ENCODE assay signal across 8 cellular contexts in genomic region chr5:88690619-88691560, GRCh38.
DNase-seq lines count a peak whose midpoint lies in the region; ATAC-seq and TF ChIP-seq lines count a peak whose summit lies in the region.

No MANE protein-coding gene starts in this region.

- no peaks in the 10 kb centered on the region for H3F3A ChIP-seq in SK-N-SH (replicated peaks; ENCODE audit: insufficient read depth)

- CTCF ChIA-PET in SK-N-SH (lab: Yijun Ruan, JAX): interaction anchor here (0.6 to 5.9 kb wide), 69 partner anchors 7 to 1749 kb away, joined by 3 to 83 read pairs (median 4); partner anchors contain the start of gene CCNH

- peak; percentile 96 for TF ChIP-seq CTCF in SK-N-SH (IDR thresholded peaks at IDR 0.05)
- TF ChIP-seq CTCF in vagina (IDR thresholded peaks at IDR 0.05): peak; percentile 63 to 88 (median 70)

- H2AFZ ChIP-seq in SK-N-SH (ENCODE audit: low read depth): peak overlapping the region; percentile 68

- H3K79me2 ChIP-seq in SK-N-SH (ENCODE audit: insufficient read depth): no peaks in the 10 kb centered on the region

- peaks cover 5 to 14% of the 10 kb centered on the region in 2 experiments; a peak in 1 of 4 replicates for H3K4me1 ChIP-seq in SK-N-SH (ENCODE audit: control insufficient read depth in 1 of 2, insufficient read depth in 2 of 2, low read depth in 1 of 2, low read length in 1 of 2)
- peaks cover 26% of the 10 kb centered on the region for H3K4me1 ChIP-seq in vagina

- H3K4me3 ChIP-seq in SK-N-SH (ENCODE audit: low read depth in 2 of 2, low read length in 1 of 2) (peak overlapping the region; percentile 24 to 57), vagina (peak overlapping the region in 1 of 2 donors; percentile 34)

- POLR2A ChIA-PET in SK-N-SH (lab: Yijun Ruan, JAX): no interaction called here

- DNase-seq in G401 (ENCODE audit: low spot score): peak; percentile 97
- peak; percentile 44 for DNase-seq in HuH-7.5 (ENCODE audit: low spot score)
- peak; percentile 81 for DNase-seq in SK-N-SH
- peak; percentile 88 for DNase-seq in Right ventricle myocardium inferior (ENCODE audit: missing footprints)
- DNase-seq in posterior vena cava (ENCODE audit: low spot score): peak; percentile 92
- DNase-seq in vagina (ENCODE audit: extremely low spot score in 2 of 2): no peak

- peaks cover 68% of the 10 kb centered on the region for H3K27me3 Mint-ChIP-seq in activated naive CD8-positive, alpha-beta T cell

- no peaks in the 10 kb centered on the region for H4K20me1 ChIP-seq in SK-N-SH (ENCODE audit: insufficient read depth)

- H3K4me3 Mint-ChIP-seq in activated naive CD8-positive, alpha-beta T cell: peak overlapping the region; percentile 77

- H3K27ac Mint-ChIP-seq in activated naive CD8-positive, alpha-beta T cell: peak overlapping the region; percentile 76

- TF ChIP-seq RAD21 in SK-N-SH (IDR thresholded peaks at IDR 0.05; ENCODE audit: low read length): peak; percentile 79

- H3K36me3 ChIP-seq in SK-N-SH (replicated peaks in 1 of 2; ENCODE audit: control insufficient read depth in 1 of 2, insufficient read depth in 2 of 2, low read length in 1 of 2) (no peaks in the 10 kb centered on the region), vagina (no peaks in the 10 kb centered on the region)

- no peak for TF ChIP-seq EP300 in SK-N-SH (IDR thresholded peaks at IDR 0.05; ENCODE audit: borderline replicate concordance in 1 of 2, low read depth in 1 of 2, low read length in 1 of 2)

- intact Hi-C loops in Right ventricle myocardium inferior (cut with DNase I): loop anchor here (2.0 kb wide), 1 partner anchor 910 kb away; no protein-coding TSS in a partner anchor
- intact Hi-C loops in posterior vena cava (cut with DNase I): no loop called here
- intact Hi-C loops in vagina (cut with DNase I): no loop called here

- H3K9ac ChIP-seq in SK-N-SH: no peak overlapping the region

- peaks cover 6% of the 10 kb centered on the region for H3K9me3 Mint-ChIP-seq in activated naive CD8-positive, alpha-beta T cell (ENCODE audit: low read depth)

- no peaks in the 10 kb centered on the region for H3K9me2 ChIP-seq in SK-N-SH

- WGBS in SK-N-SH (ENCODE audit: low lambda C conversion rate): 6% methylated on average over 48 of the region's 48 CpGs

- peak overlapping the region; percentile 95 for H3K4me2 ChIP-seq in SK-N-SH

- peaks cover under 1% of the 10 kb centered on the region for H3K36me3 Mint-ChIP-seq in activated naive CD8-positive, alpha-beta T cell

- H3K27ac ChIP-seq in SK-N-SH (ENCODE audit: low read depth in 2 of 2, low read length in 1 of 2) (no peak overlapping the region), vagina (no peak overlapping the region)

- peak; percentile 86 for ATAC-seq in GM21717 (IDR thresholded peaks at IDR 0.05; ENCODE audit: unreplicated experiment)
- ATAC-seq in Right ventricle myocardium inferior: peak; percentile 77

- H3K4me1 Mint-ChIP-seq in activated naive CD8-positive, alpha-beta T cell (ENCODE audit: low read depth): peaks cover 17% of the 10 kb centered on the region

- no peak for TF ChIP-seq POLR2A in vagina (IDR thresholded peaks at IDR 0.05)

- H3K9me3 ChIP-seq in SK-N-SH (no peaks in the 10 kb centered on the region), vagina (no peaks in the 10 kb centered on the region)

- H3K27me3 ChIP-seq in SK-N-SH (ENCODE audit: insufficient read depth) (peaks cover 94% of the 10 kb centered on the region), vagina (peaks cover 30% of the 10 kb centered on the region)

- in situ Hi-C loops in G401 (cut with HindIII; ENCODE audit: low sequenced_read_pairs): loop anchor here (25.0 kb wide), 1 partner anchor 554 kb away; no protein-coding TSS in a partner anchor

TF ChIP-seq in SK-N-SH, 30 proteins besides CTCF, POLR2A, EP300 and RAD21:
- TF ChIP-seq MEF2A (IDR thresholded peaks at IDR 0.05; ENCODE audit: borderline replicate concordance, low read depth) (no peak), EZH2phosphoT487 (IDR thresholded peaks at IDR 0.05; ENCODE audit: borderline replicate concordance, low read depth) (peak; percentile 87; the same call in 1 of the 2 replicates), MAX (IDR thresholded peaks at IDR 0.05; ENCODE audit: low read depth) (peak; percentile 52; the same call in 1 of the 2 replicates), SMC3 (IDR thresholded peaks at IDR 0.05; ENCODE audit: low read depth, low read length) (peak; percentile 65)

Comparison
In these comparisons a context has a peak if more than half of its experiments do, and no peak if none do; other contexts are left out.
1. DNase-seq: peak in G401 (single experiment), HuH-7.5 (single experiment), SK-N-SH (single experiment), Right ventricle myocardium inferior (single experiment) and posterior vena cava (single experiment); none in vagina (0 of 2).